Comparison of ENCODE assay signal across 16 cellular contexts in the genomic region with DNA sequence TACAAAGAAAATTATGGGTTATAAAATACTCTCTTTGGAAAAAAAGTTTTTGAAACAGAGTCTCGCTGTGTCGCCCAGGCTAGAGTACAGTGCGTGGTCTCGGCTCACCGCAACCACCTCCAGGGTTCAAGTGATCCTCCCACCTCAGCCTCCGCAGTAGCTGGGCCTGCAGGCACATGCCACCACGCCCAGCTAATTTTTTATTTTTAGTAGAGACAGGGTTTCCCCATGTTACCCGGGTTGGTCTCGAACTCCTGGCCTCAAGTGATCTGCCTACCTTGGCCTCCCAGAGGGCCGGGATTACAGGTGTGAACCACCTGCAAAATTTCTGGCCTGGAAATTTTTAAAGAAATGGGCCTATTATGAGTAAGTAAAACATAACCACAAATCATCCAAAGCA. TPM values are rescaled to one million over a fixed set of nuclear protein-coding genes. Genes with fewer than 3 reads are reported as not detected.
DNase-seq lines count a peak whose midpoint lies in the region; ATAC-seq and TF ChIP-seq lines count a peak whose summit lies in the region.
"Had no signal": no experiment of that assay in that cellular context is flagged by ENCODE, and none has a peak within 500 bp of the region (broad histone marks: within the 10 kb centered on the region; RNA-seq: fewer than 3 reads in every experiment).

No MANE protein-coding gene starts in this region.

- no peaks in the 10 kb centered on the region for H3K9me3 Mint-ChIP-seq in CD4-positive, alpha-beta T cell
- H3K9me3 Mint-ChIP-seq in activated CD4-positive, alpha-beta memory T cell treated with anti-CD3 and anti-CD28 coated beads, Interleukin-2, amount 10 ng/mL, durations not matched to agents 7 days and 5 days, result no peaks in the 10 kb centered on the region
- peaks cover 0 to 2% (median 0%) of the 10 kb centered on the region in 6 donors for H3K9me3 Mint-ChIP-seq in immature natural killer cell

- peak overlapping the region; percentile 85 for H3K27ac Mint-ChIP-seq in CD4-positive, alpha-beta T cell
- peak overlapping the region; percentile 94 for H3K27ac Mint-ChIP-seq in activated CD4-positive, alpha-beta memory T cell treated with anti-CD3 and anti-CD28 coated beads, Interleukin-2, amount 10 ng/mL, durations not matched to agents 7 days and 5 days
- H3K27ac Mint-ChIP-seq in immature natural killer cell, result peak overlapping the region; percentile 86 to 98 (median 92)

- no peaks in the 10 kb centered on the region for H3K9me3 ChIP-seq in CD4-positive, alpha-beta T cell (ENCODE audit: control insufficient read depth, low read length)
- H3K9me3 ChIP-seq in HEK293 (ENCODE audit: control insufficient read depth, insufficient read depth, low read depth, low read length), result no peaks in the 10 kb centered on the region
- H3K9me3 ChIP-seq in thyroid gland, result no peaks in the 10 kb centered on the region
- H3K9me3 ChIP-seq: colonic mucosa, vagina had no signal

- H3K27ac ChIP-seq in CD4-positive, alpha-beta T cell (ENCODE audit: low read depth, low read length), result no peak overlapping the region
- no peak overlapping the region for H3K27ac ChIP-seq in HEK293 (ENCODE audit: extremely low read depth, low read depth, low read length)
- H3K27ac ChIP-seq in thyroid gland, result no peak overlapping the region
- H3K27ac ChIP-seq: C4-2B, colonic mucosa, vagina had no signal

- H3K27me3 Mint-ChIP-seq in CD4-positive, alpha-beta T cell, result no peaks in the 10 kb centered on the region
- H3K27me3 Mint-ChIP-seq in activated CD4-positive, alpha-beta memory T cell treated with anti-CD3 and anti-CD28 coated beads, Interleukin-2, amount 10 ng/mL, durations not matched to agents 7 days and 5 days, result no peaks in the 10 kb centered on the region
- peaks cover 7 to 17% (median 8%) of the 10 kb centered on the region in 3 donors for H3K27me3 Mint-ChIP-seq in immature natural killer cell (ENCODE audit: low read depth in 3 of 3)

- TF ChIP-seq CTCF in CD4-positive, alpha-beta T cell (IDR thresholded peaks at IDR 0.05), result no peak
- TF ChIP-seq CTCF in HEK293 (tag by site-specific recombination; IDR thresholded peaks at IDR 0.05) (no peak), thyroid gland (IDR thresholded peaks at IDR 0.05) (no peak)

- H3K4me1 ChIP-seq in HEK293 (ENCODE audit: control insufficient read depth, insufficient read depth, low read length), result peaks cover 14% of the 10 kb centered on the region; the same call in 1 of the 2 replicates
- peaks cover 23 to 50% of the 10 kb centered on the region in 2 donors for H3K4me1 ChIP-seq in thyroid gland

- CTCF ChIA-PET in CD4-positive, alpha-beta T cell (lab: Charles Lee), result no interaction called here
- CTCF ChIA-PET in HEK293 (lab: Yijun Ruan, JAX), result no interaction called here
- CTCF ChIA-PET in activated CD4-positive, alpha-beta memory T cell treated with anti-CD3 and anti-CD28 coated beads, Interleukin-2, amount 10 ng/mL, durations not matched to agents 7 days and 5 days (lab: Charles Lee), result no interaction called here

- intact Hi-C loops in CD4-positive, alpha-beta T cell (cut with DNase I, micrococcal nuclease), result loop anchor here (5.0 to 10.0 kb wide), 3 partner anchors 48 to 203 kb away; a partner anchor contains a TSS
- intact Hi-C loops in thyroid gland (cut with DNase I), result no loop called here

- 82 to 96% methylated on average over 10 of the region's 10 CpGs for WGBS in thyroid gland, 2 donors

- no peaks in the 10 kb centered on the region for H3K27me3 ChIP-seq in CD4-positive, alpha-beta T cell (ENCODE audit: control insufficient read depth, insufficient read depth, low read length)
- H3K27me3 ChIP-seq in thyroid gland, result no peaks in the 10 kb centered on the region
- H3K27me3 ChIP-seq: colonic mucosa, vagina had no signal

- peaks cover 89% of the 10 kb centered on the region for H3K4me1 Mint-ChIP-seq in CD4-positive, alpha-beta T cell (ENCODE audit: low read depth)
- H3K4me1 Mint-ChIP-seq in activated CD4-positive, alpha-beta memory T cell treated with anti-CD3 and anti-CD28 coated beads, Interleukin-2, amount 10 ng/mL, durations not matched to agents 7 days and 5 days, result peaks cover 60% of the 10 kb centered on the region
- peaks cover 78 to 91% of the 10 kb centered on the region in 2 donors for H3K4me1 Mint-ChIP-seq in immature natural killer cell

- no peak for TF ChIP-seq POLR2A in thyroid gland (IDR thresholded peaks at IDR 0.05)

- H3K4me3 ChIP-seq in HEK293 (ENCODE audit: low read depth, low read length) (no peak overlapping the region), thyroid gland (replicated peaks in 1 of 3) (no peak overlapping the region)
- H3K4me3 ChIP-seq: colonic mucosa, vagina had no signal

- POLR2A ChIA-PET in CD4-positive, alpha-beta T cell (lab: Charles Lee), result interaction anchor here (1.5 kb wide), 1 partner anchor 339 kb away, joined by 3 read pairs; no protein-coding TSS in a partner anchor
- POLR2A ChIA-PET in HEK293 (lab: Yijun Ruan, JAX), result no interaction called here
- POLR2A ChIA-PET in activated CD4-positive, alpha-beta memory T cell treated with anti-CD3 and anti-CD28 coated beads, Interleukin-2, amount 10 ng/mL, durations not matched to agents 7 days and 5 days (lab: Charles Lee), result no interaction called here

- H3K36me3 Mint-ChIP-seq in CD4-positive, alpha-beta T cell (ENCODE audit: low read depth), result peaks cover 36% of the 10 kb centered on the region
- H3K36me3 Mint-ChIP-seq in activated CD4-positive, alpha-beta memory T cell treated with anti-CD3 and anti-CD28 coated beads, Interleukin-2, amount 10 ng/mL, durations not matched to agents 7 days and 5 days (ENCODE audit: low read depth), result peaks cover 54% of the 10 kb centered on the region
- no peaks in the 10 kb centered on the region for H3K36me3 Mint-ChIP-seq in immature natural killer cell

- H3K4me3 Mint-ChIP-seq in CD4-positive, alpha-beta T cell, result peak overlapping the region; percentile 82
- peak overlapping the region; percentile 95 for H3K4me3 Mint-ChIP-seq in activated CD4-positive, alpha-beta memory T cell treated with anti-CD3 and anti-CD28 coated beads, Interleukin-2, amount 10 ng/mL, durations not matched to agents 7 days and 5 days
- peak overlapping the region; percentile 59 to 89 (median 77) for H3K4me3 Mint-ChIP-seq in immature natural killer cell

- no peaks in the 10 kb centered on the region for H3K36me3 ChIP-seq in HEK293 (ENCODE audit: control insufficient read depth in 2 of 2, insufficient read depth in 1 of 2, low read length in 2 of 2)
- H3K36me3 ChIP-seq in thyroid gland, result no peaks in the 10 kb centered on the region
- H3K36me3 ChIP-seq: colonic mucosa, vagina had no signal

- ATAC-seq in CD4-positive, alpha-beta T cell (ENCODE audit: poor library complexity), result no peak
- no peak for ATAC-seq in GM21619 (IDR thresholded peaks at IDR 0.05; ENCODE audit: unreplicated experiment)
- ATAC-seq: esophagus mucosa, left colon, Panc1 had no signal

- no peak for DNase-seq in CD4-positive, alpha-beta T cell
- DNase-seq in activated CD4-positive, alpha-beta memory T cell treated with anti-CD3 and anti-CD28 coated beads, Interleukin-2, amount 10 ng/mL, durations not matched to agents 7 days and 5 days, result peak; percentile 49
- DNase-seq in immature natural killer cell (no peak), thyroid gland (no peak)
- no peak for DNase-seq in effector CD4-positive, alpha-beta T cell
- DNase-seq: colonic mucosa, hippocampal formation, left colon, NCI-H1092, NCI-H226 had no signal

TF ChIP-seq in HEK293, 187 proteins besides CTCF, POLR2A, EP300 and RAD21:
- TF ChIP-seq ZSCAN16 (tag by site-specific recombination; IDR thresholded peaks at IDR 0.05) (no peak), ZFHX2 (tag by site-specific recombination; conservative IDR thresholded peaks at IDR 0.05) (peak; percentile 25; the same call in 1 of the 2 replicates)

RNA-seq across cellular contexts. Expression of a gene that starts 3.8 kb away (rescaled TPM):
- total RNA-seq in CD4-positive, alpha-beta T cell, result 100 to 1,000 TPM; 212 to 218 TPM
- 100 to 1,000 TPM; 134 to 161 TPM for total RNA-seq in activated CD4-positive, alpha-beta memory T cell treated with anti-CD3 and anti-CD28 coated beads, Interleukin-2, amount 10 ng/mL, durations not matched to agents 7 days and 5 days
- polyA plus RNA-seq in immature natural killer cell, result 10 to 100 TPM; 40.6 to 69.3 (median 62.0) TPM
- 100 to 1,000 TPM in 1 of 4 donors, 10 to 100 TPM in 3; 57.3 to 139 (median 70.2) TPM for total RNA-seq in thyroid gland
